In genomic region chr17:73255671-73256181, GRCh38 we compare ENCODE assay signal across 1 cellular context.
A peak's percentile ranks its signal among the peaks of the same experiment; 100 is the strongest.
TF ChIP-seq lines count a peak whose summit lies in the region.

No MANE protein-coding gene starts in this region.

TF ChIP-seq in HepG2, 621 proteins besides CTCF, POLR2A, EP300 and RAD21 (continued from another document and continues in another):
- no peak for TF ChIP-seq FLYWCH1 (CRISPR knock-in tag; IDR thresholded peaks at IDR 0.05)
- no peak for TF ChIP-seq ZNF570 (CRISPR knock-in tag; IDR thresholded peaks at IDR 0.05; ENCODE audit: borderline replicate concordance)
- no peak for TF ChIP-seq AHDC1 (CRISPR knock-in tag; IDR thresholded peaks at IDR 0.05; ENCODE audit: borderline replicate concordance)
- no peak for TF ChIP-seq NR2F6 (IDR thresholded peaks at IDR 0.05)
- no peak for TF ChIP-seq NR2F6 (CRISPR knock-in tag; IDR thresholded peaks at IDR 0.05)
- TF ChIP-seq SMARCE1 (IDR thresholded peaks at IDR 0.05; ENCODE audit: borderline replicate concordance): no peak
- TF ChIP-seq ZFP36L2 (CRISPR knock-in tag; IDR thresholded peaks at IDR 0.05): peak; percentile 87; the same call in 1 of the 2 replicates
- no peak for TF ChIP-seq ZNF670 (CRISPR knock-in tag; IDR thresholded peaks at IDR 0.05; ENCODE audit: borderline replicate concordance)
- TF ChIP-seq ZNF512 (CRISPR knock-in tag; IDR thresholded peaks at IDR 0.05): no peak
- TF ChIP-seq TRIM24 (CRISPR knock-in tag; IDR thresholded peaks at IDR 0.05): no peak
- TF ChIP-seq XRCC5 (optimal IDR thresholded peaks at IDR 0.05; ENCODE audit: low read length): peak; percentile 74
- peak; percentile 67; the same call in 1 of the 2 replicates for TF ChIP-seq NFKB2 (CRISPR knock-in tag; IDR thresholded peaks at IDR 0.05; ENCODE audit: borderline replicate concordance)
- peak; percentile 41; the same call in 1 of the 2 replicates for TF ChIP-seq ZNF547 (CRISPR knock-in tag; IDR thresholded peaks at IDR 0.05)
- TF ChIP-seq SALL2 (CRISPR knock-in tag; IDR thresholded peaks at IDR 0.05): no peak; the same call in 1 of the 2 replicates
- TF ChIP-seq ZC3H4 (CRISPR knock-in tag; IDR thresholded peaks at IDR 0.05; ENCODE audit: borderline replicate concordance): no peak
- no peak for TF ChIP-seq ARNT2 (CRISPR knock-in tag; IDR thresholded peaks at IDR 0.05; ENCODE audit: low read depth)
- TF ChIP-seq ZBTB20 (CRISPR knock-in tag; IDR thresholded peaks at IDR 0.05; ENCODE audit: borderline replicate concordance, low read depth): no peak; the same call in 1 of the 2 replicates
- no peak for TF ChIP-seq ZBTB40 (IDR thresholded peaks at IDR 0.05)
- TF ChIP-seq ZBTB40 (CRISPR knock-in tag; IDR thresholded peaks at IDR 0.05): no peak
- TF ChIP-seq JUNB (CRISPR knock-in tag; IDR thresholded peaks at IDR 0.05; ENCODE audit: borderline replicate concordance): no peak
- no peak for TF ChIP-seq SMAD9 (CRISPR knock-in tag; IDR thresholded peaks at IDR 0.05)
- peak; percentile 59; the same call in 1 of the 2 replicates for TF ChIP-seq ZGPAT (CRISPR knock-in tag; IDR thresholded peaks at IDR 0.05)
- peak; percentile 56; the same call in 1 of the 2 replicates for TF ChIP-seq SMAD3 (CRISPR knock-in tag; IDR thresholded peaks at IDR 0.05)
- TF ChIP-seq ZBTB7A (CRISPR knock-in tag; IDR thresholded peaks at IDR 0.05): peak; percentile 94
- no peak for TF ChIP-seq MXD4 (CRISPR knock-in tag; IDR thresholded peaks at IDR 0.05)
- TF ChIP-seq ZNF615 (CRISPR knock-in tag; IDR thresholded peaks at IDR 0.05; ENCODE audit: borderline replicate concordance): no peak
- no peak for TF ChIP-seq ZNF260 (CRISPR knock-in tag; IDR thresholded peaks at IDR 0.05; ENCODE audit: borderline replicate concordance, low read depth)
- no peak for TF ChIP-seq EEA1 (CRISPR knock-in tag; IDR thresholded peaks at IDR 0.05; ENCODE audit: borderline replicate concordance)
- TF ChIP-seq ATF5 (CRISPR knock-in tag; IDR thresholded peaks at IDR 0.05; ENCODE audit: low read depth): no peak
- TF ChIP-seq GLI4 (CRISPR knock-in tag; IDR thresholded peaks at IDR 0.05; ENCODE audit: borderline replicate concordance): no peak
- TF ChIP-seq ZNF546 (CRISPR knock-in tag; conservative IDR thresholded peaks at IDR 0.05): no peak
- TF ChIP-seq SNAPC4 (CRISPR knock-in tag; IDR thresholded peaks at IDR 0.05): no peak
- no peak for TF ChIP-seq ZNF775 (CRISPR knock-in tag; IDR thresholded peaks at IDR 0.05; ENCODE audit: borderline replicate concordance)
- TF ChIP-seq ZNF275 (CRISPR knock-in tag; IDR thresholded peaks at IDR 0.05; ENCODE audit: borderline replicate concordance): no peak
